In genomic region chr2:21452678-21453077, GRCh38 we compare ENCODE assay signal across 15 cellular contexts.
"Had no signal": no experiment of that assay in that cellular context is flagged by ENCODE, and none has a peak within 500 bp of the region (broad histone marks: within the 10 kb centered on the region; RNA-seq: fewer than 3 reads in every experiment).

No MANE protein-coding gene starts in this region.

- H3K9me3 ChIP-seq: lower lobe of right lung, neutrophil, upper lobe of left lung had no signal

- H3K36me3 ChIP-seq: brain microvascular endothelial cell, lower lobe of right lung, neutrophil, upper lobe of left lung had no signal

- H3K4me1 Mint-ChIP-seq: activated CD8-positive, alpha-beta memory T cell treated with anti-CD3 and anti-CD28 coated beads, Interleukin-2, amount 10 ng/mL, durations not matched to agents 7 days and 5 days; activated naive CD8-positive, alpha-beta T cell treated with anti-CD3 and anti-CD28 coated beads for 36 hours; naive B cell had no signal

- H3K9me3 Mint-ChIP-seq: activated naive CD8-positive, alpha-beta T cell treated with anti-CD3 and anti-CD28 coated beads for 36 hours; activated T-cell treated with anti-CD3 and anti-CD28 coated beads, Interleukin-2, amount 50 U/mL, for 4 hours had no signal

- H3K4me1 ChIP-seq: lower lobe of right lung, upper lobe of left lung had no signal

- H3K4me3 Mint-ChIP-seq: activated CD8-positive, alpha-beta memory T cell treated with anti-CD3 and anti-CD28 coated beads, Interleukin-2, amount 10 ng/mL, durations not matched to agents 7 days and 5 days; activated naive CD8-positive, alpha-beta T cell treated with anti-CD3 and anti-CD28 coated beads for 36 hours; activated T-cell treated with anti-CD3 and anti-CD28 coated beads, Interleukin-2, amount 50 U/mL, for 4 hours; naive B cell had no signal

- H3K36me3 Mint-ChIP-seq: activated CD8-positive, alpha-beta memory T cell treated with anti-CD3 and anti-CD28 coated beads, Interleukin-2, amount 10 ng/mL, durations not matched to agents 7 days and 5 days; activated naive CD8-positive, alpha-beta T cell treated with anti-CD3 and anti-CD28 coated beads for 36 hours; naive B cell had no signal

- H3K27me3 Mint-ChIP-seq: activated CD8-positive, alpha-beta memory T cell treated with anti-CD3 and anti-CD28 coated beads, Interleukin-2, amount 10 ng/mL, durations not matched to agents 7 days and 5 days; activated naive CD8-positive, alpha-beta T cell treated with anti-CD3 and anti-CD28 coated beads for 36 hours; naive B cell had no signal

- H3K4me3 ChIP-seq: lower lobe of right lung, upper lobe of left lung had no signal

- H3K27me3 ChIP-seq: brain microvascular endothelial cell, neutrophil, upper lobe of left lung had no signal

- H3K27ac ChIP-seq: brain microvascular endothelial cell, lower lobe of right lung, neutrophil, upper lobe of left lung had no signal

- H3K27ac Mint-ChIP-seq: activated CD8-positive, alpha-beta memory T cell treated with anti-CD3 and anti-CD28 coated beads, Interleukin-2, amount 10 ng/mL, durations not matched to agents 7 days and 5 days; activated naive CD8-positive, alpha-beta T cell treated with anti-CD3 and anti-CD28 coated beads for 36 hours; naive B cell had no signal

- ATAC-seq: activated CD8-positive, alpha-beta memory T cell treated with anti-CD3 and anti-CD28 coated beads, Interleukin-2, amount 10 ng/mL, durations not matched to agents 7 days and 5 days; activated T-cell treated with anti-CD3 and anti-CD28 coated beads, Interleukin-2, amount 50 U/mL, for 4 hours; left cardiac atrium; lower lobe of right lung; stimulated activated naive CD8-positive, alpha-beta T cell treated with anti-CD3 and anti-CD28 coated beads, Interleukin-15, Interleukin-2, amounts not matched to agents 100 U/mL and 50 U/mL, for 24 hours had no signal

- DNase-seq: activated CD4-positive, alpha-beta T cell treated with anti-CD3 and anti-CD28 coated beads, Interleukin-2, amount 50 U/mL, for 48 hours; activated CD4-positive, CD25-positive, alpha-beta regulatory T cell treated with anti-CD3 and anti-CD28 coated beads, Interleukin-2, amount 50 U/mL, for 72 hours; activated CD8-positive, alpha-beta memory T cell treated with anti-CD3 and anti-CD28 coated beads, Interleukin-2, amount 10 ng/mL, durations not matched to agents 7 days and 5 days; activated gamma-delta T cell; activated naive CD8-positive, alpha-beta T cell treated with anti-CD3 and anti-CD28 coated beads for 36 hours; activated T-cell treated with anti-CD3 and anti-CD28 coated beads, Interleukin-2, amount 50 U/mL, for 4 hours; brain microvascular endothelial cell; dermis blood vessel endothelial cell; hypothalamus; left cardiac atrium; lower lobe of right lung; naive B cell; stimulated activated naive CD8-positive, alpha-beta T cell treated with anti-CD3 and anti-CD28 coated beads, Interleukin-15, Interleukin-2, amounts not matched to agents 100 U/mL and 50 U/mL, for 24 hours; upper lobe of left lung had no signal
